ENCODE assay signal across 1 cellular context in the genomic region with DNA sequence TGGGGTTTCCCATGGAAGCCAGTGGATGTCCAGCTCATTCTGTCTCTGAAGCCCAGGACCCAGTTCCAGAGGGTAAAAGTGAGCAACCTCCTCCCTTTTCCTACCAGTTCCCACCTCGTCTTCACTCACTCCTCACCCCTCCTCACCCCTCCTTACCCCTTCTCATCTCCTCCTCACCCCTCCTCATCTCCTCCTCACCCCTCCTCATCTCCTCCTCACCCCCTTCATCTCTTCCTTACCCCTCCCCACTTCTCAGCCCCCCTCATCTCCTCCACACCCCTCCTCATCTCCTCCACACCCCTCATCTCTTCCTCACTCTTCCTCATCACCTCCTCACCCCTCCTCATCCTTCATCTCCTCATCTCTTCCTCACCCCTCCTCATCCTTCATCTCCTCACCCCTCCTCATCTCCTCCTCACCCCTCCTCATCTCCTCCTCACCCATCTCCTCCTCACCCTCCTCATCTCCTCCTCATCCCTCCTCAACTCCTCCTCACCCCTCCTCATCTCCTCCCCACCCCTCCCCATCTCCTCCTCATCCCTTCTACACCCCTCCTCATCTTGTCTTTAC.
TF ChIP-seq lines count a peak whose summit lies in the region.

No MANE protein-coding gene starts in this region.

TF ChIP-seq in IMR-90, 13 proteins besides CTCF, POLR2A, EP300 and RAD21:
- TF ChIP-seq NFE2L2 (IDR thresholded peaks at IDR 0.05; ENCODE audit: low read depth, low read length) (no peak), FOS (IDR thresholded peaks at IDR 0.05; ENCODE audit: low read depth, low read length) (no peak), CHD1 (IDR thresholded peaks at IDR 0.05; ENCODE audit: low read depth, low read length) (no peak), MAFK (IDR thresholded peaks at IDR 0.05; ENCODE audit: low read depth, low read length) (no peak), MXI1 (IDR thresholded peaks at IDR 0.05; ENCODE audit: borderline replicate concordance, low read depth, low read length) (no peak), SMC3 (IDR thresholded peaks at IDR 0.05; ENCODE audit: low read depth, low read length) (no peak)
